In the genomic region with DNA sequence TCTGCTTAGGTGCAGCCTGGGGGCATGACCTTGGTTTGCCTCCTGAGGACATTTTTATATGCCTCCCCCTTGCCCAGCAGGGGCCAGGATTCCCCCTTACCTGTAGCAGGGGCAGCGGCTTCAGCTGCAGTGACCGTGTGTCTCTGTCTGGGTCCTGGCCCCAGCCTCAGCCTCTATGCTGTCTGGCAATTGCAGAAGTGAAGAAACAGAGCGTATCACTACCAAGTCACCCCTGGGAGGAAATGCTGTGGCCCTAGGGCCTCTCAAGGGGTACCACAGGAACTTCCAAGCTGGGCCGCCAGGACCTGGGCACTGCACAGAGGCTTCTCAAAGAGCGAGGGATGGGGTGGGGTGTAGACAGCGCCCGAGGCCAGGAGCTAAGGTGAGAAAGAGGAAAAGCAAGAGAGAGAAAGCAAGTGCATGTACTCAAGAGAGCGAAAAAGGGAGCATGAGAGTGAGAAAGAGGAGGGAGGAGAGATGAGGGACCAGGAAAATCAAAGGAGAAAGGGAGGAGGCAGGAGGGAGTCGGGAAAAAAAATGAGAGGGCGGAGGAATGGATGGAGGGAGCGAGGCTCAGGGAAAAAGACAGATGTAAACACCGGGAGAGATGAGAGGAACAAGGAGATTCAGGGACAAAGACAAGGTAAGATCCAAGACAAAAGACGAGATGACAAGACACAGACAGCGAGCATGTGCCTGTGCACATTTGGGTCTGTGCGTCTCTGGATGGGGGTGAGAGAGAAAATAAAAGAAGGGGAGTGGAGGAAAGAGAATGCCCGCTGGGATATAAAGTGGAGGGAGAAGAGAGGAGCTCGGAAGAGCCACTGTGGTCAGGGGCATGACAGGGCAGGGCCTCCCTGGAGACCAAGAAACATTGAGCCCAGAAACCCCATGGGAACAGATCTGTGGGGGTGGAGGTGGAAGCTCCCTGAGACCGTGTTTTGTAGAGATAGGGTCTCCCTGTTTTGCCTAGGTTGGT, we compare ENCODE assay signal across 10 cellular contexts.
DNase-seq lines count a peak whose midpoint lies in the region; ATAC-seq and TF ChIP-seq lines count a peak whose summit lies in the region.
"Had no signal": no experiment of that assay in that cellular context is flagged by ENCODE, and none has a peak within 500 bp of the region (broad histone marks: within the 10 kb centered on the region; RNA-seq: fewer than 3 reads in every experiment).

A gene with protein sequence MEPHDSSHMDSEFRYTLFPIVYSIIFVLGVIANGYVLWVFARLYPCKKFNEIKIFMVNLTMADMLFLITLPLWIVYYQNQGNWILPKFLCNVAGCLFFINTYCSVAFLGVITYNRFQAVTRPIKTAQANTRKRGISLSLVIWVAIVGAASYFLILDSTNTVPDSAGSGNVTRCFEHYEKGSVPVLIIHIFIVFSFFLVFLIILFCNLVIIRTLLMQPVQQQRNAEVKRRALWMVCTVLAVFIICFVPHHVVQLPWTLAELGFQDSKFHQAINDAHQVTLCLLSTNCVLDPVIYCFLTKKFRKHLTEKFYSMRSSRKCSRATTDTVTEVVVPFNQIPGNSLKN (minus strand): TSS at position 199 of the 979 bp plus-strand sequence. CDS start 25,669 bp downstream, outside the sequence.

- no peak for TF ChIP-seq CTCF in NB4 (IDR thresholded peaks at IDR 0.05; ENCODE audit: low read depth, low read length)

- H3K27ac ChIP-seq in substantia nigra (ENCODE audit: low read depth, low read length, poor library complexity, severe bottlenecking) = peak within 1 kb of the TSS; percentile 87

- no peak for TF ChIP-seq POLR2A in NB4 (IDR thresholded peaks at IDR 0.05; ENCODE audit: extremely low read depth, insufficient read length)

- H3K4me3 ChIP-seq in NB4 (ENCODE audit: low read depth, low read length) = peak within 1 kb of the TSS; percentile 53

- ATAC-seq in GM21381 (IDR thresholded peaks at IDR 0.05; ENCODE audit: unreplicated experiment) (no peak), HG03439 (IDR thresholded peaks at IDR 0.05; ENCODE audit: unreplicated experiment) (no peak), HG02678 (IDR thresholded peaks at IDR 0.05; ENCODE audit: unreplicated experiment) (no peak)

- DNase-seq in GM19238 (ENCODE audit: insufficient read length, low spot score) (peak; percentile 39), NB4 (ENCODE audit: low read depth) (peak; percentile 90), germinal center (ENCODE audit: low spot score) (peak; percentile 65), substantia nigra (lab: John Stamatoyannopoulos, UW) (peak in 2 of 49 donors; percentile 8 to 16), epidermal melanocyte (ENCODE audit: insufficient read length, low spot score) (no peak)
- DNase-seq: H7; stimulated activated CD4-positive, alpha-beta T cell treated with anti-CD3 and anti-CD28 coated beads, Interleukin-1b, Interleukin-23, amount 100 ng/mL, for 48 hours had no signal
